ENCODE assay signal across 32 cellular contexts in genomic region chr10:5035356-5035755, GRCh38. TPM values are rescaled to one million over a fixed set of nuclear protein-coding genes. Genes with fewer than 3 reads are reported as not detected.
"Had no signal": no experiment of that assay in that cellular context is flagged by ENCODE, and none has a peak within 500 bp of the region (broad histone marks: within the 10 kb centered on the region; RNA-seq: fewer than 3 reads in every experiment).

No MANE protein-coding gene starts in this region.

- H3K4me3 ChIP-seq: ascending aorta, cardiac muscle cell, Peyer's patch had no signal

- DNase-seq: activated CD4-positive, alpha-beta T cell treated with anti-CD3 and anti-CD28 coated beads, Interleukin-2, amount 10 ng/mL, durations not matched to agents 24 days and 14 days; activated CD4-positive, alpha-beta T cell treated with anti-CD3 and anti-CD28 coated beads, Interleukin-2, amount 50 U/mL, for 4 hours; activated CD8-positive, alpha-beta T cell treated with anti-CD3 and anti-CD28 coated beads for 36 hours; activated effector memory CD4-positive, alpha-beta T cell treated with anti-CD3 and anti-CD28 coated beads, Interleukin-2, amount 50 U/mL, for 16 hours; activated naive CD4-positive, alpha-beta T cell; activated naive CD4-positive, alpha-beta T cell treated with anti-CD3 and anti-CD28 coated beads, Interleukin-2, amount 50 U/mL, for 16 hours; activated naive CD8-positive, alpha-beta T cell treated with anti-CD3 and anti-CD28 coated beads for 36 hours; activated T-cell treated with anti-CD3 and anti-CD28 coated beads, Interleukin-2, amount 50 U/mL, for 1 hour; activated T-cell treated with anti-CD3 and anti-CD28 coated beads, Interleukin-2, amount 50 U/mL, for 72 hours; amniotic stem cell; Kasumi-1; MM.1S; MV-4-11; NCI-H1092; NCI-H1436 treated with DMSO at 0.1 percent for 48 hours; NCI-H1694 treated with DMSO at 0.1 percent for 48 hours; NCI-H2029; NCI-H345; NCI-H510A; NCI-H526; NCI-H748 treated with DMSO at 0.1 percent for 48 hours; Peyer's patch; Right ventricle myocardium superior; T1000; WERI-Rb-1 had no signal

- H3K27me3 Mint-ChIP-seq: activated naive CD8-positive, alpha-beta T cell treated with anti-CD3 and anti-CD28 coated beads for 36 hours had no signal

- H3K36me3 ChIP-seq: ascending aorta, cardiac muscle cell, Peyer's patch, WERI-Rb-1 had no signal

- ATAC-seq: activated CD8-positive, alpha-beta T cell treated with anti-CD3 and anti-CD28 coated beads for 36 hours; activated T-cell treated with anti-CD3 and anti-CD28 coated beads, Interleukin-2, amount 50 U/mL, for 72 hours; activated T-helper 17 cell treated with anti-CD3 and anti-CD28 coated beads, Interleukin-2, amount 50 U/mL, for 72 hours had no signal

- H3K4me1 Mint-ChIP-seq: activated CD4-positive, alpha-beta T cell treated with anti-CD3 and anti-CD28 coated beads, Interleukin-2, amount 10 ng/mL, durations not matched to agents 24 days and 14 days; activated naive CD8-positive, alpha-beta T cell treated with anti-CD3 and anti-CD28 coated beads for 36 hours; activated T-helper 17 cell treated with anti-CD3 and anti-CD28 coated beads, Interleukin-2, amount 50 U/mL, for 72 hours; central memory CD8-positive, alpha-beta T cell had no signal

- H3K27ac Mint-ChIP-seq: activated CD4-positive, alpha-beta T cell treated with anti-CD3 and anti-CD28 coated beads, Interleukin-2, amount 10 ng/mL, durations not matched to agents 24 days and 14 days; activated CD8-positive, alpha-beta T cell treated with anti-CD3 and anti-CD28 coated beads for 36 hours; activated naive CD8-positive, alpha-beta T cell treated with anti-CD3 and anti-CD28 coated beads for 36 hours; activated T-cell treated with anti-CD3 and anti-CD28 coated beads, Interleukin-2, amount 50 U/mL, for 72 hours; activated T-helper 17 cell treated with anti-CD3 and anti-CD28 coated beads, Interleukin-2, amount 50 U/mL, for 72 hours had no signal

- H3K27me3 ChIP-seq: ascending aorta, cardiac muscle cell, Peyer's patch had no signal

- H3K27ac ChIP-seq: ascending aorta, cardiac muscle cell, WERI-Rb-1 had no signal

- H3K4me1 ChIP-seq: ascending aorta had no signal

- H3K4me3 Mint-ChIP-seq: activated CD4-positive, alpha-beta T cell treated with anti-CD3 and anti-CD28 coated beads, Interleukin-2, amount 10 ng/mL, durations not matched to agents 24 days and 14 days; activated CD8-positive, alpha-beta T cell treated with anti-CD3 and anti-CD28 coated beads for 36 hours; activated naive CD8-positive, alpha-beta T cell treated with anti-CD3 and anti-CD28 coated beads for 36 hours; activated T-cell treated with anti-CD3 and anti-CD28 coated beads, Interleukin-2, amount 50 U/mL, for 72 hours; activated T-helper 17 cell treated with anti-CD3 and anti-CD28 coated beads, Interleukin-2, amount 50 U/mL, for 72 hours; central memory CD8-positive, alpha-beta T cell had no signal

RNA-seq across cellular contexts. Expression of gene AKR1C2, which starts 31.7 kb away (rescaled TPM):
- total RNA-seq: activated CD4-positive, alpha-beta T cell treated with anti-CD3 and anti-CD28 coated beads, Interleukin-2, amount 10 ng/mL, durations not matched to agents 24 days and 14 days; activated CD8-positive, alpha-beta memory T cell treated with anti-CD3 and anti-CD28 coated beads for 36 hours; activated CD8-positive, alpha-beta T cell treated with anti-CD3 and anti-CD28 coated beads for 36 hours; activated naive CD8-positive, alpha-beta T cell treated with anti-CD3 and anti-CD28 coated beads for 36 hours; activated T-helper 17 cell treated with anti-CD3 and anti-CD28 coated beads, Interleukin-2, amount 50 U/mL, for 72 hours; T-helper 1 cell treated with Interleukin-12 subunit alpha and Interleukin-12 subunit beta and Interleukin-4 antibody, amounts not matched to agents 30 ng/mL and 1 ng/mL, for 36 hours; T-helper 2 cell treated with Interferon-gamma antibody and Interleukin-4, amounts not matched to agents 100 ng/mL and 5 ng/mL, for 36 hours had no signal

RNA-seq across cellular contexts. Expression of gene AKR1C3, which starts 58.9 kb away (rescaled TPM):
- total RNA-seq: activated CD4-positive, alpha-beta T cell treated with anti-CD3 and anti-CD28 coated beads, Interleukin-2, amount 10 ng/mL, durations not matched to agents 24 days and 14 days; activated CD8-positive, alpha-beta memory T cell treated with anti-CD3 and anti-CD28 coated beads for 36 hours had no signal
